In the genomic region with DNA sequence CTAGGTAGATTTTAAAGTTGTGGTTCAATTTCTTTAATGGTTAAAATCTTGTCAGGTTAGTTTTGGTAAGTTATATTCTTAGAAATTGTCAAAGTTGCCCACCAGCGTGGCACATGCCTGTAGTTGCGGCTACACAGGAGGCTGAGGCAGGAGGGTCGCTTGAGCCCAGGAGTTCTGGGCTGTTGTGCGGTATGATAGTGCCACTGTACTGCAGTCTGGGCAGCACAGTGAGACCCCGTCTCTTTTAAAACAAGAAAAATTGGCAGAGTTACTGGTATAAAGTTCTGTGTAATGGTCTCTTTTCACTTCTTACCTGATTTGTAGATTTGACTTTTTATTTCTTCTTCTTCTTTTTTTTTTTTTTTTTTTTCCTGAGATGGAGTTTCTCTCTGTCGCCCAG, we compare ENCODE assay signal across 26 cellular contexts.
DNase-seq lines count a peak whose midpoint lies in the region; ATAC-seq, FAIRE-seq and TF ChIP-seq lines count a peak whose summit lies in the region.
"Had no signal": no experiment of that assay in that cellular context is flagged by ENCODE, and none has a peak within 500 bp of the region (broad histone marks: within the 10 kb centered on the region; RNA-seq: fewer than 3 reads in every experiment).

No MANE protein-coding gene starts in this region.

- intact Hi-C loops in heart left ventricle (cut with DNase I) (no loop called here), sigmoid colon (cut with DNase I) (no loop called here)

- no peaks in the 10 kb centered on the region for H3K9me3 Mint-ChIP-seq in CD4-positive, CD25-positive, alpha-beta regulatory T cell
- H3K9me3 Mint-ChIP-seq in GM23338, result no peaks in the 10 kb centered on the region
- no peaks in the 10 kb centered on the region for H3K9me3 Mint-ChIP-seq in astrocyte (ENCODE audit: unreplicated experiment)
- H3K9me3 Mint-ChIP-seq in nephron progenitor cell, result no peaks in the 10 kb centered on the region
- H3K9me3 Mint-ChIP-seq: activated T-cell treated with anti-CD3 and anti-CD28 coated beads, Interleukin-2, amount 50 U/mL, for 4 hours had no signal

- no peak for TF ChIP-seq POLR2A in heart left ventricle (IDR thresholded peaks at IDR 0.05)
- no peak for TF ChIP-seq POLR2A in sigmoid colon (IDR thresholded peaks at IDR 0.05)

- H2AFZ ChIP-seq in GM23338, result no peak overlapping the region
- H2AFZ ChIP-seq in astrocyte (ENCODE audit: low read depth, low read length), result no peak overlapping the region

- peaks cover 36 to 66% (median 50%) of the 10 kb centered on the region in 4 donors for H3K4me1 Mint-ChIP-seq in CD4-positive, CD25-positive, alpha-beta regulatory T cell
- peaks cover 45% of the 10 kb centered on the region for H3K4me1 Mint-ChIP-seq in GM23338
- peaks cover 45% of the 10 kb centered on the region for H3K4me1 Mint-ChIP-seq in astrocyte (ENCODE audit: low read depth, unreplicated experiment)
- peaks cover 68% of the 10 kb centered on the region for H3K4me1 Mint-ChIP-seq in nephron progenitor cell

- H3K4me3 ChIP-seq in CD4-positive, CD25-positive, alpha-beta regulatory T cell (ENCODE audit: low read depth, low read length), result no peak overlapping the region
- no peak overlapping the region for H3K4me3 ChIP-seq in GM23338
- no peak overlapping the region for H3K4me3 ChIP-seq in astrocyte (ENCODE audit: insufficient read depth, low read depth, low read length)
- H3K4me3 ChIP-seq in heart left ventricle, result no peak overlapping the region
- no peak overlapping the region for H3K4me3 ChIP-seq in sigmoid colon
- H3K4me3 ChIP-seq: breast epithelium, heart right ventricle, lower lobe of right lung, SK-N-MC, skin epidermis had no signal

- no peak for TF ChIP-seq EP300 in sigmoid colon (IDR thresholded peaks at IDR 0.05)

- no peaks in the 10 kb centered on the region for H3K9me3 ChIP-seq in CD4-positive, CD25-positive, alpha-beta regulatory T cell (ENCODE audit: control insufficient read depth in 2 of 2, low read length in 2 of 2)
- no peaks in the 10 kb centered on the region for H3K9me3 ChIP-seq in astrocyte (ENCODE audit: insufficient read depth, low read depth, low read length)
- H3K9me3 ChIP-seq in heart left ventricle, result no peaks in the 10 kb centered on the region
- H3K9me3 ChIP-seq in sigmoid colon, result no peaks in the 10 kb centered on the region
- H3K9me3 ChIP-seq: BE2C, breast epithelium, heart right ventricle, lower lobe of right lung had no signal

- peaks cover 15% of the 10 kb centered on the region for H3F3A ChIP-seq in GM23338 (replicated peaks; ENCODE audit: low read depth)

- H4K20me1 ChIP-seq in GM23338 (replicated peaks; ENCODE audit: insufficient read depth) (peaks cover 18% of the 10 kb centered on the region), astrocyte (ENCODE audit: insufficient read depth, low read length) (peaks cover 81% of the 10 kb centered on the region)

- WGBS in heart left ventricle, 4 donors, result 93 to 97% (median 96%) methylated on average over 6 of the region's 6 CpGs
- WGBS in sigmoid colon, 2 donors, result 97 to 98% methylated on average over 6 of the region's 6 CpGs

- no peaks in the 10 kb centered on the region for H3K27me3 Mint-ChIP-seq in CD4-positive, CD25-positive, alpha-beta regulatory T cell
- H3K27me3 Mint-ChIP-seq in GM23338 (ENCODE audit: insufficient read depth, low read depth, poor library complexity) (peaks cover 2% of the 10 kb centered on the region), astrocyte (ENCODE audit: low read depth, unreplicated experiment) (no peaks in the 10 kb centered on the region), nephron progenitor cell (ENCODE audit: low read depth, poor library complexity) (no peaks in the 10 kb centered on the region)

- H3K4me2 ChIP-seq in GM23338 (no peak overlapping the region), astrocyte (ENCODE audit: low read length) (no peak overlapping the region)

- no peak for TF ChIP-seq CTCF in GM23338 (conservative IDR thresholded peaks at IDR 0.05; ENCODE audit: low read depth in 2 of 2)
- no peak for TF ChIP-seq CTCF in astrocyte (IDR thresholded peaks at IDR 0.05; ENCODE audit: insufficient read depth, low read depth, low read length)
- TF ChIP-seq CTCF in nephron progenitor cell (IDR thresholded peaks at IDR 0.05), result no peak
- no peak for TF ChIP-seq CTCF in heart left ventricle (IDR thresholded peaks at IDR 0.05)
- no peak for TF ChIP-seq CTCF in sigmoid colon (IDR thresholded peaks at IDR 0.05)

- DNase-seq in CD4-positive, CD25-positive, alpha-beta regulatory T cell, result no peak
- DNase-seq in GM23338 (ENCODE audit: low spot score) (no peak), astrocyte (ENCODE audit: low read depth) (no peak), nephron progenitor cell (no peak), heart left ventricle (no peak), SHP77 treated with DMSO at 0.1 percent for 48 hours (lab: John Stamatoyannopoulos, UW) (no peak), mucosa of gallbladder (ENCODE audit: low spot score) (no peak), sigmoid colon (no peak)
- DNase-seq: activated naive CD4-positive, alpha-beta T cell; activated T-cell treated with anti-CD3 and anti-CD28 coated beads, Interleukin-2, amount 50 U/mL, for 4 hours; amniotic stem cell; BE2C; DMS79 treated with DMSO at 0.1 percent for 48 hours; heart right ventricle; kidney glomerular epithelial cell; lower lobe of right lung; NCI-H146; NCI-H2107; NCI-H446; NCI-H82; trophoblast cell had no signal

- peaks cover 33% of the 10 kb centered on the region for H3K36me3 Mint-ChIP-seq in CD4-positive, CD25-positive, alpha-beta regulatory T cell
- H3K36me3 Mint-ChIP-seq in GM23338 (ENCODE audit: low read depth) (peaks cover 36% of the 10 kb centered on the region), astrocyte (ENCODE audit: low read depth, unreplicated experiment) (peaks cover 9% of the 10 kb centered on the region), nephron progenitor cell (ENCODE audit: low read depth) (peaks cover 37% of the 10 kb centered on the region)

- H3K4me3 Mint-ChIP-seq in CD4-positive, CD25-positive, alpha-beta regulatory T cell, result peak overlapping the region in 1 of 4 donors; percentile 15
- H3K4me3 Mint-ChIP-seq in GM23338 (no peak overlapping the region; the same call in 2 of the 3 replicates), astrocyte (ENCODE audit: unreplicated experiment) (peak overlapping the region; percentile 21), nephron progenitor cell (no peak overlapping the region)
- H3K4me3 Mint-ChIP-seq: activated T-cell treated with anti-CD3 and anti-CD28 coated beads, Interleukin-2, amount 50 U/mL, for 4 hours had no signal

- H3K27ac Mint-ChIP-seq in CD4-positive, CD25-positive, alpha-beta regulatory T cell, result peak overlapping the region in 2 of 3 donors; percentile 84 to 96
- H3K27ac Mint-ChIP-seq in GM23338, result no peak overlapping the region
- no peak overlapping the region for H3K27ac Mint-ChIP-seq in astrocyte (ENCODE audit: unreplicated experiment)
- peak overlapping the region; percentile 65 for H3K27ac Mint-ChIP-seq in nephron progenitor cell

- FAIRE-seq in astrocyte (lab: Jason Lieb, UNC), result no peak
- FAIRE-seq: HTR-8/SVneo had no signal

- peaks cover 20% of the 10 kb centered on the region for H3K36me3 ChIP-seq in CD4-positive, CD25-positive, alpha-beta regulatory T cell (ENCODE audit: control insufficient read depth, insufficient read depth, low read length)
- H3K36me3 ChIP-seq in GM23338 (ENCODE audit: insufficient read depth), result no peaks in the 10 kb centered on the region
- no peaks in the 10 kb centered on the region for H3K36me3 ChIP-seq in astrocyte (ENCODE audit: insufficient read depth, low read length)
- H3K36me3 ChIP-seq in heart left ventricle, result peaks cover 0 to 32% (median 8%) of the 10 kb centered on the region in 9 donors
- H3K36me3 ChIP-seq in sigmoid colon, result peaks cover 0 to 22% (median 2%) of the 10 kb centered on the region in 4 donors
- H3K36me3 ChIP-seq: breast epithelium had no signal

- H3K27me3 ChIP-seq in CD4-positive, CD25-positive, alpha-beta regulatory T cell (ENCODE audit: control insufficient read depth, insufficient read depth, low read length), result no peaks in the 10 kb centered on the region
- H3K27me3 ChIP-seq in GM23338 (ENCODE audit: insufficient read depth) (no peaks in the 10 kb centered on the region), astrocyte (ENCODE audit: insufficient read depth, low read length) (no peaks in the 10 kb centered on the region), heart left ventricle (no peaks in the 10 kb centered on the region), sigmoid colon (no peaks in the 10 kb centered on the region)
- H3K27me3 ChIP-seq: BE2C, breast epithelium, heart right ventricle had no signal

- H3K9ac ChIP-seq in astrocyte (ENCODE audit: low read length), result no peak overlapping the region

- H3K4me1 ChIP-seq in CD4-positive, CD25-positive, alpha-beta regulatory T cell (ENCODE audit: control insufficient read depth, insufficient read depth, low read length, poor library complexity, severe bottlenecking), result peaks cover 10% of the 10 kb centered on the region
- H3K4me1 ChIP-seq in GM23338 (ENCODE audit: insufficient read depth) (peaks cover 32% of the 10 kb centered on the region), astrocyte (ENCODE audit: insufficient read depth, low read length) (peaks cover 6% of the 10 kb centered on the region), heart left ventricle (peaks cover 5 to 57% (median 46%) of the 10 kb centered on the region in 12 donors), sigmoid colon (peaks cover 0 to 45% (median 32%) of the 10 kb centered on the region in 4 donors)

- peaks cover 84% of the 10 kb centered on the region for H3K79me2 ChIP-seq in GM23338 (replicated peaks; ENCODE audit: insufficient read depth)
- peaks cover 93% of the 10 kb centered on the region for H3K79me2 ChIP-seq in astrocyte (ENCODE audit: insufficient read depth, low read length)

- H3K9me2 ChIP-seq in GM23338 (ENCODE audit: insufficient read depth), result no peaks in the 10 kb centered on the region

- no peak for ATAC-seq in CD4-positive, CD25-positive, alpha-beta regulatory T cell (ENCODE audit: low read depth in 2 of 2)
- no peak for ATAC-seq in GM23338
- no peak for ATAC-seq in heart left ventricle
- ATAC-seq: activated T-cell treated with anti-CD3 and anti-CD28 coated beads, Interleukin-2, amount 50 U/mL, for 4 hours; lower lobe of right lung had no signal

- no peak overlapping the region for H3K27ac ChIP-seq in CD4-positive, CD25-positive, alpha-beta regulatory T cell (ENCODE audit: insufficient read depth, low read length, poor library complexity, severe bottlenecking)
- 0 out of 2 replicates have a peak overlapping the region, but pooled peaks have one; percentile 28 for H3K27ac ChIP-seq in GM23338 (ENCODE audit: low read depth)
- no peak overlapping the region for H3K27ac ChIP-seq in astrocyte (ENCODE audit: low read depth, low read length)
- no peak overlapping the region for H3K27ac ChIP-seq in heart left ventricle
- H3K27ac ChIP-seq in sigmoid colon, result no peak overlapping the region
- H3K27ac ChIP-seq: breast epithelium, lower lobe of right lung, RWPE1, SK-N-MC, skin epidermis had no signal

TF ChIP-seq in GM23338, 12 proteins besides CTCF, POLR2A, EP300 and RAD21:
- TF ChIP-seq EZH2 (IDR thresholded peaks at IDR 0.05; ENCODE audit: low read depth, unreplicated experiment) (no peak), EZH2phosphoT487 (IDR thresholded peaks at IDR 0.05; ENCODE audit: unreplicated experiment) (no peak), JUNB (IDR thresholded peaks at IDR 0.05; ENCODE audit: unreplicated experiment) (no peak)

Comparison
In these comparisons a context has a peak if more than half of its experiments do, and no peak if none do; other contexts are left out.
1. H3K27ac Mint-ChIP-seq: peak in CD4-positive, CD25-positive, alpha-beta regulatory T cell (2 of 3) and nephron progenitor cell (single experiment); none in GM23338 (single experiment) and astrocyte (single experiment).